Comparison of ENCODE assay signal across 1 cellular context in the genomic region with DNA sequence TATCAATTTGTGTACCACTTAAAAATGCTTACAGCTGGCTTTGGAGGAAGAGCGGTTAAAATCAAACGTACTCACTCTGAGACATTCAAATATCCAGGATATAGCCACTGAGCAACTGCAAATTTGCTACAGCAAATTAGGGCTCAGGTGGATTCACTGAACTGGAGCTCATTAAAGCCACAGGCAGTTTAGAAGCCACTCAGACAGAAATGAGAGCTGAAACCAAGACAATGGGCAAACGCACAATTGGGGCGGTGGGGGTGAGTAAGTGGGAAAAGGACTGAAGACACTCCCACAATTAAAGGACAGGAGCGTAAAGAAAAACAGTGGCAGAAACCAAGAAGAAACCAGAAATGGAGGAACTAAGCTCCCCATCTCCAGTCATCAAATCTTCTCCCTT.
TF ChIP-seq lines count a peak whose summit lies in the region.

No MANE protein-coding gene starts in this region.

TF ChIP-seq in HEK293, 187 proteins besides CTCF, POLR2A, EP300 and RAD21 (continued from another document):
- TF ChIP-seq, protein P1, sequence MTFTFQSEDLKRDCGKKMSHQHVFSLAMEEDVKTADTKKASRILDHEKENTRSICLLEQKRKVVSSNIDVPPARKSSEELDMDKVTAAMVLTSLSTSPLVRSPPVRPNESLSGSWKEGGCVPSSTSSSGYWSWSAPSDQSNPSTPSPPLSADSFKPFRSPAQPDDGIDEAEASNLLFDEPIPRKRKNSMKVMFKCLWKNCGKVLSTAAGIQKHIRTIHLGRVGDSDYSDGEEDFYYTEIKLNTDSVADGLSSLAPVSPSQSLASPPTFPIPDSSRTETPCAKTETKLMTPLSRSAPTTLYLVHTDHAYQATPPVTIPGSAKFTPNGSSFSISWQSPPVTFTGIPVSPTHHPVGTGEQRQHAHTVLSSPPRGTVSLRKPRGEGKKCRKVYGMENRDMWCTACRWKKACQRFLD (tag by site-specific recombination; IDR thresholded peaks at IDR 0.05) = no peak
